Comparison of ENCODE assay signal across 1 cellular context in genomic region chrX:71235482-71235881, GRCh38.
A peak's percentile ranks its signal among the peaks of the same experiment; 100 is the strongest.
TF ChIP-seq lines count a peak whose summit lies in the region.

No MANE protein-coding gene starts in this region.

TF ChIP-seq in K562, 482 proteins besides CTCF, POLR2A, EP300 and RAD21:
- TF ChIP-seq, protein P1, sequence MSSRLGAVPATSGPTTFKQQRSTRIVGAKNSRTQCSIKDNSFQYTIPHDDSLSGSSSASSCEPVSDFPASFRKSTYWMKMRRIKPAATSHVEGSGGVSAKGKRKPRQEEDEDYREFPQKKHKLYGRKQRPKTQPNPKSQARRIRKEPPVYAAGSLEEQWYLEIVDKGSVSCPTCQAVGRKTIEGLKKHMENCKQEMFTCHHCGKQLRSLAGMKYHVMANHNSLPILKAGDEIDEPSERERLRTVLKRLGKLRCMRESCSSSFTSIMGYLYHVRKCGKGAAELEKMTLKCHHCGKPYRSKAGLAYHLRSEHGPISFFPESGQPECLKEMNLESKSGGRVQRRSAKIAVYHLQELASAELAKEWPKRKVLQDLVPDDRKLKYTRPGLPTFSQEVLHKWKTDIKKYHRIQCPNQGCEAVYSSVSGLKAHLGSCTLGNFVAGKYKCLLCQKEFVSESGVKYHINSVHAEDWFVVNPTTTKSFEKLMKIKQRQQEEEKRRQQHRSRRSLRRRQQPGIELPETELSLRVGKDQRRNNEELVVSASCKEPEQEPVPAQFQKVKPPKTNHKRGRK (tag; IDR thresholded peaks at IDR 0.05), result peak; percentile 66
- TF ChIP-seq ZNF444 (CRISPR knock-in tag; IDR thresholded peaks at IDR 0.05), result no peak
